In the genomic region with DNA sequence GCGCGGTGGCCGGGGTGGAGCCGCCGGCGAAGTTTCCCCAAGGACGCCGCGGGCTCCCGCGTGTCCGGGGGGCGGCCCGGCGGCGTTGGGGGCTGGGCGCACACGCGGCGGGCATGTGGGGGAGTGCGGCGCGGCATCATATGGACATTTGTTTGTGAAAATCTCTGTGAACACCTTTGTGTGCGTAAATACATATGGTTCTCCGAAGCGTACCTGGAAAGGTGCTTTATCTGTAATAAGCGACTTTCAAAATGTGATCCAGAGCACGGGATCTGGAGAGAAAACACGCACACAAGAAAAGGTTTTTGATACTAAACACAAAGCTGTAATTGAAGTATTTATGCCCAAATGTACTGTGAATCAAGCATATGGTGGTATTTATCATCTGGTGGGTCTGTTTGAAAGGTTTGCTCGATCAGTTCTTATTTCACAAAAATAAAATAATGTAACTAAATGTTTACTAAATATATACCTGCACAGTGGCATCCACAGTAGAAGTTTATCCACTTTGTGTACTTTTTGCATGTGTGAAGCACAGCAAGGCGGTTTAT, we compare ENCODE assay signal across 8 cellular contexts. TPM values are rescaled to one million over a fixed set of nuclear protein-coding genes. Genes with fewer than 3 reads are reported as not detected.
A peak's percentile ranks its signal among the peaks of the same experiment; 100 is the strongest.
DNase-seq lines count a peak whose midpoint lies in the region; ATAC-seq and TF ChIP-seq lines count a peak whose summit lies in the region.

No MANE protein-coding gene starts in this region.

- no peaks in the 10 kb centered on the region for H3K27me3 ChIP-seq in CD4-positive, CD25-positive, alpha-beta regulatory T cell (ENCODE audit: control insufficient read depth, insufficient read depth, low read length)
- H3K27me3 ChIP-seq in body of pancreas: no peaks in the 10 kb centered on the region
- H3K27me3 ChIP-seq in mesenchymal stem cell (ENCODE audit: control insufficient read depth in 1 of 2, insufficient read depth in 1 of 2, low read length in 2 of 2): no peaks in the 10 kb centered on the region
- H3K27me3 ChIP-seq in uterus: no peaks in the 10 kb centered on the region

- TF ChIP-seq CTCF in body of pancreas (IDR thresholded peaks at IDR 0.05): no peak
- no peak for TF ChIP-seq CTCF in uterus (IDR thresholded peaks at IDR 0.05)

- H3K27me3 Mint-ChIP-seq in CD4-positive, CD25-positive, alpha-beta regulatory T cell: peaks cover 25% of the 10 kb centered on the region

- peak overlapping the region; percentile 81 to 98 (median 85) for H3K4me3 Mint-ChIP-seq in CD4-positive, CD25-positive, alpha-beta regulatory T cell

- H3K4me1 Mint-ChIP-seq in CD4-positive, CD25-positive, alpha-beta regulatory T cell: peaks cover 46 to 68% (median 57%) of the 10 kb centered on the region in 4 donors

- H2AK5ac ChIP-seq in mesenchymal stem cell (ENCODE audit: low read length, severe bottlenecking): no peak overlapping the region

- in situ Hi-C loops in KBM-7 (cut with MboI; ENCODE audit: low pct_unique_long_range_greater_than_20kb, low sequenced_read_pairs): loop anchor here (10.0 kb wide), 1 partner anchor 157 kb away; no protein-coding TSS in a partner anchor

- H3K36me3 Mint-ChIP-seq in CD4-positive, CD25-positive, alpha-beta regulatory T cell: no peaks in the 10 kb centered on the region

- no peaks in the 10 kb centered on the region for H3K36me3 ChIP-seq in CD4-positive, CD25-positive, alpha-beta regulatory T cell (ENCODE audit: control insufficient read depth, insufficient read depth, low read length)
- H3K36me3 ChIP-seq in body of pancreas (replicated peaks in 1 of 2; ENCODE audit: insufficient read depth in 1 of 2, low read depth in 2 of 2): no peaks in the 10 kb centered on the region
- H3K36me3 ChIP-seq in mesenchymal stem cell (ENCODE audit: control insufficient read depth in 1 of 2, insufficient read depth in 2 of 2, low read depth in 1 of 2, low read length in 2 of 2): no peaks in the 10 kb centered on the region
- no peaks in the 10 kb centered on the region for H3K36me3 ChIP-seq in uterus

- peak in 2 of 3 donors; percentile 9 to 34 for TF ChIP-seq POLR2A in body of pancreas (IDR thresholded peaks at IDR 0.05)
- TF ChIP-seq POLR2A in uterus (IDR thresholded peaks at IDR 0.05): no peak

- H2AFZ ChIP-seq in mesenchymal stem cell (ENCODE audit: low read depth, low read length): peak overlapping the region; percentile 63

- no peak overlapping the region for H3K14ac ChIP-seq in mesenchymal stem cell (ENCODE audit: low read length in 2 of 2)

- H4K8ac ChIP-seq in mesenchymal stem cell (ENCODE audit: low read length): peak overlapping the region; percentile 15

- H3K27ac ChIP-seq in CD4-positive, CD25-positive, alpha-beta regulatory T cell (ENCODE audit: insufficient read depth, low read length, poor library complexity, severe bottlenecking): peak overlapping the region; percentile 93
- H3K27ac ChIP-seq in body of pancreas (peak overlapping the region; percentile 92 to 100 (median 100)), mesenchymal stem cell (ENCODE audit: low read length, poor library complexity, severe bottlenecking) (peak overlapping the region; percentile 84), uterus (peak overlapping the region; percentile 99)

- H3K4me2 ChIP-seq in mesenchymal stem cell (ENCODE audit: low read length, poor library complexity, severe bottlenecking): peak overlapping the region; percentile 90

- H2BK12ac ChIP-seq in mesenchymal stem cell (ENCODE audit: low read length in 2 of 2): peak overlapping the region in 1 of 2 experiments; percentile 66

- no peaks in the 10 kb centered on the region for H3K9me3 ChIP-seq in CD4-positive, CD25-positive, alpha-beta regulatory T cell (ENCODE audit: control insufficient read depth in 2 of 2, low read length in 2 of 2)
- H3K9me3 ChIP-seq in body of pancreas: no peaks in the 10 kb centered on the region
- no peaks in the 10 kb centered on the region for H3K9me3 ChIP-seq in mesenchymal stem cell (ENCODE audit: control insufficient read depth, low read length)
- no peaks in the 10 kb centered on the region for H3K9me3 ChIP-seq in uterus

- H3K27ac Mint-ChIP-seq in CD4-positive, CD25-positive, alpha-beta regulatory T cell: peak overlapping the region; percentile 93 to 94 (median 94)

- DNase-seq in CD4-positive, CD25-positive, alpha-beta regulatory T cell: peak in 2 of 3 donors; percentile 51 to 73
- peak; percentile 41 for DNase-seq in KBM-7
- no peak for DNase-seq in body of pancreas
- peak; percentile 28 for DNase-seq in mesenchymal stem cell
- DNase-seq in uterus: no peak
- no peak for DNase-seq in foreskin melanocyte
- DNase-seq in sciatic nerve (ENCODE audit: low spot score): no peak
- no peak for DNase-seq in activated CD8-positive, alpha-beta memory T cell treated with anti-CD3 and anti-CD28 coated beads for 24 hours

- 1 to 2% methylated on average over 8 to 28 of the region's 31 CpGs for WGBS in body of pancreas, 2 donors
- 4% methylated on average over 29 of the region's 31 CpGs for WGBS in mesenchymal stem cell

- H3K18ac ChIP-seq in mesenchymal stem cell (ENCODE audit: low read depth in 1 of 2, low read length in 2 of 2): peak overlapping the region; percentile 79 to 80

- no peak for ATAC-seq in CD4-positive, CD25-positive, alpha-beta regulatory T cell (ENCODE audit: low read depth in 2 of 2)
- no peak for ATAC-seq in body of pancreas
- no peak for ATAC-seq in sciatic nerve

- H3K9ac ChIP-seq in mesenchymal stem cell (ENCODE audit: low read length): peak overlapping the region; percentile 92

- no peaks in the 10 kb centered on the region for H3K79me1 ChIP-seq in mesenchymal stem cell (replicated peaks; ENCODE audit: low read length, poor library complexity, severe bottlenecking)

- peak overlapping the region; percentile 97 for H2BK120ac ChIP-seq in mesenchymal stem cell (ENCODE audit: low read depth, low read length)

- no peak overlapping the region for H4K91ac ChIP-seq in mesenchymal stem cell (ENCODE audit: low read length)

- H2BK5ac ChIP-seq in mesenchymal stem cell (ENCODE audit: low read depth, low read length, poor library complexity, severe bottlenecking): peak overlapping the region; percentile 97

- H3K4me1 ChIP-seq in CD4-positive, CD25-positive, alpha-beta regulatory T cell (ENCODE audit: control insufficient read depth, insufficient read depth, low read length, poor library complexity, severe bottlenecking): peaks cover 68% of the 10 kb centered on the region
- H3K4me1 ChIP-seq in body of pancreas (peaks cover 31% of the 10 kb centered on the region), mesenchymal stem cell (ENCODE audit: control insufficient read depth, insufficient read depth, low read depth, low read length) (peaks cover 4% of the 10 kb centered on the region), uterus (peaks cover 0 to 6% of the 10 kb centered on the region in 2 donors)

- H3K9me3 Mint-ChIP-seq in CD4-positive, CD25-positive, alpha-beta regulatory T cell: peaks cover 0 to 3% (median 0%) of the 10 kb centered on the region in 7 donors

- H3K4ac ChIP-seq in mesenchymal stem cell (ENCODE audit: low read depth in 1 of 2, low read length in 2 of 2): peak overlapping the region in 1 of 2 experiments; percentile 84

- no peak overlapping the region for H3K23ac ChIP-seq in mesenchymal stem cell (ENCODE audit: low read length in 2 of 2)

- intact Hi-C loops in body of pancreas (cut with DNase I) (loop anchor here (10.0 kb wide), 1 partner anchor 143 kb away; no protein-coding TSS in a partner anchor), uterus (cut with DNase I; ENCODE audit: low total_unique reads) (loop anchor here (1.0 kb wide), 1 partner anchor 161 kb away; no protein-coding TSS in a partner anchor), sciatic nerve (cut with DNase I) (loop anchor here (1.0 kb wide), 1 partner anchor 161 kb away; no protein-coding TSS in a partner anchor)

- H2BK15ac ChIP-seq in mesenchymal stem cell (ENCODE audit: low read depth, poor library complexity, severe bottlenecking): peak overlapping the region; percentile 83

- peak overlapping the region; percentile 91 for H3K4me3 ChIP-seq in CD4-positive, CD25-positive, alpha-beta regulatory T cell (ENCODE audit: low read depth, low read length)
- H3K4me3 ChIP-seq in body of pancreas (peak overlapping the region in 1 of 2 donors; percentile 7), mesenchymal stem cell (ENCODE audit: insufficient read depth in 1 of 2, low read depth in 1 of 2, low read length in 2 of 2) (peak overlapping the region; percentile 56 to 81), uterus (peak overlapping the region; percentile 40 to 52)

RNA-seq across cellular contexts. Expression of gene TBL1XR1, which starts 0.7 kb away (rescaled TPM):
- 146 TPM for total RNA-seq in CD4-positive, CD25-positive, alpha-beta regulatory T cell
- 10 to 100 TPM; 34.0 to 49.0 (median 37.8) TPM for polyA plus RNA-seq in CD4-positive, CD25-positive, alpha-beta regulatory T cell
- total RNA-seq in body of pancreas (10 to 100 TPM; 34.3 to 57.9 TPM), uterus (100 to 1,000 TPM in 2 of 4 donors, 10 to 100 TPM in 2; 55.6 to 281 (median 102) TPM), sciatic nerve (182 TPM)
- 26.7 TPM for polyA plus RNA-seq in mesenchymal stem cell (2013, experiment 1 of 2)
- polyA plus RNA-seq in mesenchymal stem cell (2013, experiment 2 of 2): 27.8 TPM

Comparison
In these comparisons a context has a peak if more than half of its experiments do, and no peak if none do; other contexts are left out.
1. DNase-seq: peak in CD4-positive, CD25-positive, alpha-beta regulatory T cell (2 of 3), KBM-7 (single experiment) and mesenchymal stem cell (single experiment); none in body of pancreas (0 of 4), uterus (0 of 2), foreskin melanocyte (single experiment), sciatic nerve (single experiment) and activated CD8-positive, alpha-beta memory T cell treated with anti-CD3 and anti-CD28 coated beads for 24 hours (single experiment).
2. POLR2A ChIP-seq: peak in body of pancreas (2 of 3); none in uterus (0 of 2).
3. Peak in every context shown above with its lines, with median percentiles within 50 percentile points of each other: H3K27ac ChIP-seq.